Comparison of ENCODE assay signal across 2 cellular contexts in the genomic region with DNA sequence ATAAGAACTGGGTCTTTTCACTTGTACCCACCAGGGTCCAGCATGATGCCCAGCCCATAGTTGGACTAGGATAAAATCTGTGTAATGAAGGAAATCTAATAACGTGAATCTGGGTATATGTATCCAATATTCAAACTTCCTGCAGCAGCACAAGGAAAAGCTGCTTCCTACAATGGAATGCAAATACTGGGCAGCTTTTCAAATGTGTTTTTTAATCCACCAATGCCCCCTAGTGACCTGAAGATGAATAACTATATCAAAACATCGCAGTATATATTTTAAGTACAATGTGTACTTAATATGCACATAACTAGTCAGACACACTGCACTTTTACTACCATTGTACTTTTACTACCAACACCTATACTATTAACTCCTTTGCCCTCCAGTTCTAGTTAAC.
A peak's percentile ranks its signal among the peaks of the same experiment; 100 is the strongest.
TF ChIP-seq lines count a peak whose summit lies in the region.

No MANE protein-coding gene starts in this region.

TF ChIP-seq in HEK293, 187 proteins besides CTCF, POLR2A, EP300 and RAD21:
- TF ChIP-seq ZNF585B (tag by site-specific recombination; IDR thresholded peaks at IDR 0.05) (no peak), ZNF555 (tag by site-specific recombination; conservative IDR thresholded peaks at IDR 0.05) (no peak), ZNF2 (tag by site-specific recombination; IDR thresholded peaks at IDR 0.05) (no peak), ZNF132 (tag by site-specific recombination; IDR thresholded peaks at IDR 0.05; ENCODE audit: borderline replicate concordance) (no peak), ZNF660 (tag by site-specific recombination; IDR thresholded peaks at IDR 0.05) (peak; percentile 29; the same call in 1 of the 2 replicates), ZNF629 (tag by site-specific recombination; IDR thresholded peaks at IDR 0.05) (no peak), ZNF654 (tag by site-specific recombination; IDR thresholded peaks at IDR 0.05; ENCODE audit: low read depth) (peak; percentile 87), OVOL3 (tag by site-specific recombination; IDR thresholded peaks at IDR 0.05) (no peak), ZNF184 (tag by site-specific recombination; IDR thresholded peaks at IDR 0.05) (no peak), ZNF843 (tag by site-specific recombination; IDR thresholded peaks at IDR 0.05) (no peak), IKZF3 (tag by site-specific recombination; IDR thresholded peaks at IDR 0.05) (peak; percentile 90), MYNN (tag by site-specific recombination; IDR thresholded peaks at IDR 0.05; ENCODE audit: borderline replicate concordance) (no peak), ZNF48 (tag by site-specific recombination; IDR thresholded peaks at IDR 0.05) (no peak), ZNF266 (tag by site-specific recombination; IDR thresholded peaks at IDR 0.05; ENCODE audit: low read depth) (no peak), ZNF341 (tag by site-specific recombination; IDR thresholded peaks at IDR 0.05; ENCODE audit: low read depth) (no peak), BCL11A (tag by site-specific recombination; IDR thresholded peaks at IDR 0.05; ENCODE audit: low read depth) (no peak), ZXDB (tag by site-specific recombination; IDR thresholded peaks at IDR 0.05) (no peak)
- TF ChIP-seq, protein P1, sequence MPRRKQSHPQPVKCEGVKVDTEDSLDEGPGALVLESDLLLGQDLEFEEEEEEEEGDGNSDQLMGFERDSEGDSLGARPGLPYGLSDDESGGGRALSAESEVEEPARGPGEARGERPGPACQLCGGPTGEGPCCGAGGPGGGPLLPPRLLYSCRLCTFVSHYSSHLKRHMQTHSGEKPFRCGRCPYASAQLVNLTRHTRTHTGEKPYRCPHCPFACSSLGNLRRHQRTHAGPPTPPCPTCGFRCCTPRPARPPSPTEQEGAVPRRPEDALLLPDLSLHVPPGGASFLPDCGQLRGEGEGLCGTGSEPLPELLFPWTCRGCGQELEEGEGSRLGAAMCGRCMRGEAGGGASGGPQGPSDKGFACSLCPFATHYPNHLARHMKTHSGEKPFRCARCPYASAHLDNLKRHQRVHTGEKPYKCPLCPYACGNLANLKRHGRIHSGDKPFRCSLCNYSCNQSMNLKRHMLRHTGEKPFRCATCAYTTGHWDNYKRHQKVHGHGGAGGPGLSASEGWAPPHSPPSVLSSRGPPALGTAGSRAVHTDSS (tag by site-specific recombination; IDR thresholded peaks at IDR 0.05) = no peak
- TF ChIP-seq, protein P2, sequence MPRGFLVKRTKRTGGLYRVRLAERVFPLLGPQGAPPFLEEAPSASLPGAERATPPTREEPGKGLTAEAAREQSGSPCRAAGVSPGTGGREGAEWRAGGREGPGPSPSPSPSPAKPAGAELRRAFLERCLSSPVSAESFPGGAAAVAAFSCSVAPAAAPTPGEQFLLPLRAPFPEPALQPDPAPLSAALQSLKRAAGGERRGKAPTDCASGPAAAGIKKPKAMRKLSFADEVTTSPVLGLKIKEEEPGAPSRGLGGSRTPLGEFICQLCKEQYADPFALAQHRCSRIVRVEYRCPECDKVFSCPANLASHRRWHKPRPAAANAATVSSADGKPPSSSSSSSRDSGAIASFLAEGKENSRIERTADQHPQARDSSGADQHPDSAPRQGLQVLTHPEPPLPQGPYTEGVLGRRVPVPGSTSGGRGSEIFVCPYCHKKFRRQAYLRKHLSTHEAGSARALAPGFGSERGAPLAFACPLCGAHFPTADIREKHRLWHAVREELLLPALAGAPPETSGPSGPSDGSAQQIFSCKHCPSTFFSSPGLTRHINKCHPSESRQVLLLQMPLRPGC (tag by site-specific recombination; IDR thresholded peaks at IDR 0.05) = peak; percentile 51; the same call in 1 of the 2 replicates
- TF ChIP-seq, protein P3, sequence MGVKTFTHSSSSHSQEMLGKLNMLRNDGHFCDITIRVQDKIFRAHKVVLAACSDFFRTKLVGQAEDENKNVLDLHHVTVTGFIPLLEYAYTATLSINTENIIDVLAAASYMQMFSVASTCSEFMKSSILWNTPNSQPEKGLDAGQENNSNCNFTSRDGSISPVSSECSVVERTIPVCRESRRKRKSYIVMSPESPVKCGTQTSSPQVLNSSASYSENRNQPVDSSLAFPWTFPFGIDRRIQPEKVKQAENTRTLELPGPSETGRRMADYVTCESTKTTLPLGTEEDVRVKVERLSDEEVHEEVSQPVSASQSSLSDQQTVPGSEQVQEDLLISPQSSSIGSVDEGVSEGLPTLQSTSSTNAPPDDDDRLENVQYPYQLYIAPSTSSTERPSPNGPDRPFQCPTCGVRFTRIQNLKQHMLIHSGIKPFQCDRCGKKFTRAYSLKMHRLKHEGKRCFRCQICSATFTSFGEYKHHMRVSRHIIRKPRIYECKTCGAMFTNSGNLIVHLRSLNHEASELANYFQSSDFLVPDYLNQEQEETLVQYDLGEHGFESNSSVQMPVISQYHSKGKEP (tag by site-specific recombination; IDR thresholded peaks at IDR 0.05) = 0 out of 2 replicates have a peak, but pooled peaks have one; percentile 25
- TF ChIP-seq, protein P4, sequence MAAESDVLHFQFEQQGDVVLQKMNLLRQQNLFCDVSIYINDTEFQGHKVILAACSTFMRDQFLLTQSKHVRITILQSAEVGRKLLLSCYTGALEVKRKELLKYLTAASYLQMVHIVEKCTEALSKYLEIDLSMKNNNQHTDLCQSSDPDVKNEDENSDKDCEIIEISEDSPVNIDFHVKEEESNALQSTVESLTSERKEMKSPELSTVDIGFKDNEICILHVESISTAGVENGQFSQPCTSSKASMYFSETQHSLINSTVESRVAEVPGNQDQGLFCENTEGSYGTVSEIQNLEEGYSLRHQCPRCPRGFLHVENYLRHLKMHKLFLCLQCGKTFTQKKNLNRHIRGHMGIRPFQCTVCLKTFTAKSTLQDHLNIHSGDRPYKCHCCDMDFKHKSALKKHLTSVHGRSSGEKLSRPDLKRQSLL (tag by site-specific recombination; IDR thresholded peaks at IDR 0.05) = no peak
- TF ChIP-seq, protein P5, sequence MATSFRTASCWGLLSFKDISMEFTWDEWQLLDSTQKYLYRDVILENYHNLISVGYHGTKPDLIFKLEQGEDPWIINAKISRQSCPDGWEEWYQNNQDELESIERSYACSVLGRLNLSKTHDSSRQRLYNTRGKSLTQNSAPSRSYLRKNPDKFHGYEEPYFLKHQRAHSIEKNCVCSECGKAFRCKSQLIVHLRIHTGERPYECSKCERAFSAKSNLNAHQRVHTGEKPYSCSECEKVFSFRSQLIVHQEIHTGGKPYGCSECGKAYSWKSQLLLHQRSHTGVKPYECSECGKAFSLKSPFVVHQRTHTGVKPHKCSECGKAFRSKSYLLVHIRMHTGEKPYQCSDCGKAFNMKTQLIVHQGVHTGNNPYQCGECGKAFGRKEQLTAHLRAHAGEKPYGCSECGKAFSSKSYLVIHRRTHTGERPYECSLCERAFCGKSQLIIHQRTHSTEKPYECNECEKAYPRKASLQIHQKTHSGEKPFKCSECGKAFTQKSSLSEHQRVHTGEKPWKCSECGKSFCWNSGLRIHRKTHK (tag by site-specific recombination; IDR thresholded peaks at IDR 0.05) = no peak

TF ChIP-seq in H1, 55 proteins besides CTCF, POLR2A, EP300 and RAD21:
- TF ChIP-seq, protein P6, sequence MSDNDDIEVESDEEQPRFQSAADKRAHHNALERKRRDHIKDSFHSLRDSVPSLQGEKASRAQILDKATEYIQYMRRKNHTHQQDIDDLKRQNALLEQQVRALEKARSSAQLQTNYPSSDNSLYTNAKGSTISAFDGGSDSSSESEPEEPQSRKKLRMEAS (IDR thresholded peaks at IDR 0.05) = no peak
- no peak for TF ChIP-seq SP1 (IDR thresholded peaks at IDR 0.05; ENCODE audit: low read depth, low read length)
- TF ChIP-seq PHF8 (conservative IDR thresholded peaks at IDR 0.05; ENCODE audit: low read depth, low read length) = no peak
- no peak for TF ChIP-seq CBX8 (IDR thresholded peaks at IDR 0.05; ENCODE audit: borderline replicate concordance, low read depth, low read length)
- TF ChIP-seq YY1 (IDR thresholded peaks at IDR 0.05; ENCODE audit: low read depth, low read length) = no peak
- TF ChIP-seq KDM1A (IDR thresholded peaks at IDR 0.05; ENCODE audit: borderline replicate concordance, low read length) = no peak
- no peak for TF ChIP-seq BRCA1 (IDR thresholded peaks at IDR 0.05; ENCODE audit: low read depth, low read length)
- TF ChIP-seq TBP (IDR thresholded peaks at IDR 0.05; ENCODE audit: low read depth, low read length) = no peak
- no peak for TF ChIP-seq GABPA (IDR thresholded peaks at IDR 0.05; ENCODE audit: borderline replicate concordance, insufficient read depth, low read length)
- no peak for TF ChIP-seq RFX5 (IDR thresholded peaks at IDR 0.05; ENCODE audit: borderline replicate concordance, low read depth, low read length)
- TF ChIP-seq SIRT6 (IDR thresholded peaks at IDR 0.05; ENCODE audit: low read length) = no peak
- TF ChIP-seq BACH1 (IDR thresholded peaks at IDR 0.05; ENCODE audit: low read length) = no peak
